1 cellular context compared by ENCODE assay signal in the genomic region with DNA sequence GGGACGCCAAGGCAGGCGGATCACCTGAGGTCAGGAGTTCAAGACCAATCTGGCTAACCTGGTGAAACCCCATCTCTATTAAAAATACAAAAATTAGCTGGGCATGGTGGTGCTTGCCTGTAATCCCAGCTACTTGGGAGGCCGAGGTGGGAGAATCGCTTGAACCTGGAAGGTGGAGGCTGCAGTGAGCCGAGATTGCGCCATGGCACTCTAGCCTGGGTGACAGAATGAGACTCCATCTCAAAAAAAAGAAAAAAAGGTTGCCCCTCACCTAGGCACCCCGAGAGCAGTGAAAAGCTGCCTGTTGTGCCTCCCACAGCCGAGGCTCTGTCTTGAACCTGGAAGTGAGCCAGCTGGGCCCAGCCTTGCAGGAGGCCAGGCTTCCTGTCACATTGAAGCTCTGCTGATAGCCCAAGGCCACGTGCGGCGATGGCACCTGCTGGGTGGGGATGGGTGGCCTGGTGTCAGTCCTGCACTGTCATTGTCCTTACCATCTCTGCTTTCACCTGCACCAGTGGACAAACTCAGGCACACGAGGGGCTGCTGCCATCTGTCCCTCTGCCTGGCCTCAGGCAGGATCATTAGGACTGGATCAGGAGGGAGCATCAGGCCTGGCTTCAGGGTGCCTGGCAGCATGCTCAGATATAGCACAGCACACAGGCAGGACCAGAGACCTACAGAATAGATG.
A peak's percentile ranks its signal among the peaks of the same experiment; 100 is the strongest.
TF ChIP-seq lines count a peak whose summit lies in the region.

No MANE protein-coding gene starts in this region.

TF ChIP-seq in GM12878, 131 proteins besides CTCF, POLR2A, EP300 and RAD21:
- TF ChIP-seq, protein P1, sequence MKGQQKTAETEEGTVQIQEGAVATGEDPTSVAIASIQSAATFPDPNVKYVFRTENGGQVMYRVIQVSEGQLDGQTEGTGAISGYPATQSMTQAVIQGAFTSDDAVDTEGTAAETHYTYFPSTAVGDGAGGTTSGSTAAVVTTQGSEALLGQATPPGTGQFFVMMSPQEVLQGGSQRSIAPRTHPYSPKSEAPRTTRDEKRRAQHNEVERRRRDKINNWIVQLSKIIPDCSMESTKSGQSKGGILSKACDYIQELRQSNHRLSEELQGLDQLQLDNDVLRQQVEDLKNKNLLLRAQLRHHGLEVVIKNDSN (IDR thresholded peaks at IDR 0.05; ENCODE audit: borderline replicate concordance, extremely low read length, insufficient read depth, low read depth, low read length), result peak; percentile 48
- TF ChIP-seq, protein P2, sequence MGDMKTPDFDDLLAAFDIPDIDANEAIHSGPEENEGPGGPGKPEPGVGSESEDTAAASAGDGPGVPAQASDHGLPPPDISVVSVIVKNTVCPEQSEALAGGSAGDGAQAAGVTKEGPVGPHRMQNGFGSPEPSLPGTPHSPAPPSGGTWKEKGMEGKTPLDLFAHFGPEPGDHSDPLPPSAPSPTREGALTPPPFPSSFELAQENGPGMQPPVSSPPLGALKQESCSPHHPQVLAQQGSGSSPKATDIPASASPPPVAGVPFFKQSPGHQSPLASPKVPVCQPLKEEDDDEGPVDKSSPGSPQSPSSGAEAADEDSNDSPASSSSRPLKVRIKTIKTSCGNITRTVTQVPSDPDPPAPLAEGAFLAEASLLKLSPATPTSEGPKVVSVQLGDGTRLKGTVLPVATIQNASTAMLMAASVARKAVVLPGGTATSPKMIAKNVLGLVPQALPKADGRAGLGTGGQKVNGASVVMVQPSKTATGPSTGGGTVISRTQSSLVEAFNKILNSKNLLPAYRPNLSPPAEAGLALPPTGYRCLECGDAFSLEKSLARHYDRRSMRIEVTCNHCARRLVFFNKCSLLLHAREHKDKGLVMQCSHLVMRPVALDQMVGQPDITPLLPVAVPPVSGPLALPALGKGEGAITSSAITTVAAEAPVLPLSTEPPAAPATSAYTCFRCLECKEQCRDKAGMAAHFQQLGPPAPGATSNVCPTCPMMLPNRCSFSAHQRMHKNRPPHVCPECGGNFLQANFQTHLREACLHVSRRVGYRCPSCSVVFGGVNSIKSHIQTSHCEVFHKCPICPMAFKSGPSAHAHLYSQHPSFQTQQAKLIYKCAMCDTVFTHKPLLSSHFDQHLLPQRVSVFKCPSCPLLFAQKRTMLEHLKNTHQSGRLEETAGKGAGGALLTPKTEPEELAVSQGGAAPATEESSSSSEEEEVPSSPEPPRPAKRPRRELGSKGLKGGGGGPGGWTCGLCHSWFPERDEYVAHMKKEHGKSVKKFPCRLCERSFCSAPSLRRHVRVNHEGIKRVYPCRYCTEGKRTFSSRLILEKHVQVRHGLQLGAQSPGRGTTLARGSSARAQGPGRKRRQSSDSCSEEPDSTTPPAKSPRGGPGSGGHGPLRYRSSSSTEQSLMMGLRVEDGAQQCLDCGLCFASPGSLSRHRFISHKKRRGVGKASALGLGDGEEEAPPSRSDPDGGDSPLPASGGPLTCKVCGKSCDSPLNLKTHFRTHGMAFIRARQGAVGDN (IDR thresholded peaks at IDR 0.05), result 0 out of 2 replicates have a peak, but pooled peaks have one; percentile 26
- no peak for TF ChIP-seq JUNB (IDR thresholded peaks at IDR 0.05)
- TF ChIP-seq SIN3A (IDR thresholded peaks at IDR 0.05; ENCODE audit: low read depth, low read length), result no peak
- 0 out of 2 replicates have a peak, but pooled peaks have one; percentile 32 for TF ChIP-seq TCF12 (IDR thresholded peaks at IDR 0.05; ENCODE audit: low read depth, low read length)
- no peak for TF ChIP-seq EGR1 (IDR thresholded peaks at IDR 0.05; ENCODE audit: borderline replicate concordance in 1 of 2, low read depth in 2 of 2, low read length in 2 of 2)
